In genomic region chr3:125052671-125053303, GRCh38 we compare ENCODE assay signal across 8 cellular contexts. TPM values are rescaled to one million over a fixed set of nuclear protein-coding genes. Genes with fewer than 3 reads are reported as not detected.
A peak's percentile ranks its signal among the peaks of the same experiment; 100 is the strongest.
DNase-seq lines count a peak whose midpoint lies in the region; ATAC-seq and TF ChIP-seq lines count a peak whose summit lies in the region.

No MANE protein-coding gene starts in this region.

- H3K27ac Mint-ChIP-seq in activated naive CD4-positive, alpha-beta T cell treated with anti-CD3 and anti-CD28 coated beads, Interleukin-2, amount 50 U/mL, for 24 hours = peak overlapping the region; percentile 69
- H3K27ac Mint-ChIP-seq in T-helper 2 cell treated with Interferon-gamma antibody and Interleukin-4, amounts not matched to agents 5 μg/mL and 100 μg/mL, for 36 hours = peak overlapping the region; percentile 92

- peak overlapping the region; percentile 32 for H3K27ac ChIP-seq in foreskin keratinocyte
- H3K27ac ChIP-seq in smooth muscle cell (ENCODE audit: low read depth) = peak overlapping the region; percentile 82

- ATAC-seq in foreskin keratinocyte = no peak
- ATAC-seq in GM19035 (IDR thresholded peaks at IDR 0.05; ENCODE audit: unreplicated experiment) = no peak

- TF ChIP-seq CTCF in foreskin keratinocyte (conservative IDR thresholded peaks at IDR 0.05) (no peak), smooth muscle cell (IDR thresholded peaks at IDR 0.05; ENCODE audit: borderline replicate concordance, insufficient read depth, poor library complexity, severe bottlenecking) (no peak)

- H2AFZ ChIP-seq in smooth muscle cell (ENCODE audit: low read depth) = no peak overlapping the region

- 18% methylated on average over 6 of the region's 6 CpGs for WGBS in smooth muscle cell (ENCODE audit: low lambda C conversion rate)

- peaks cover 72% of the 10 kb centered on the region for H4K20me1 ChIP-seq in smooth muscle cell (ENCODE audit: low read depth)

- H3K9me3 ChIP-seq in smooth muscle cell (replicated peaks; ENCODE audit: low read depth) = no peaks in the 10 kb centered on the region

- H3K4me3 ChIP-seq in smooth muscle cell = peak overlapping the region; percentile 10

- DNase-seq in activated naive CD4-positive, alpha-beta T cell (lab: John Stamatoyannopoulos, UW) = no peak
- DNase-seq in T-helper 2 cell treated with Interferon-gamma antibody and Interleukin-4, amounts not matched to agents 5 μg/mL and 100 μg/mL, for 36 hours (ENCODE audit: low spot score) = no peak
- DNase-seq in foreskin keratinocyte (peak in 1 of 2 donors; percentile 45), smooth muscle cell (lab: John Stamatoyannopoulos, UW; ENCODE audit: unreplicated experiment) (no peak), NCI-H1930 (lab: John Stamatoyannopoulos, UW) (no peak), NOMO-1 treated with dmso at 0.1 percent for 144 hours (lab: John Stamatoyannopoulos, UW; ENCODE audit: unreplicated experiment) (no peak)

- peak overlapping the region; percentile 92 for H3K4me2 ChIP-seq in smooth muscle cell

- no peaks in the 10 kb centered on the region for H3K27me3 ChIP-seq in foreskin keratinocyte
- H3K27me3 ChIP-seq in smooth muscle cell (ENCODE audit: low read depth) = no peaks in the 10 kb centered on the region

- H3K79me2 ChIP-seq in smooth muscle cell (ENCODE audit: low read depth) = peaks cover 62% of the 10 kb centered on the region

- H3K36me3 ChIP-seq in smooth muscle cell (ENCODE audit: low read depth) = no peaks in the 10 kb centered on the region

- no peaks in the 10 kb centered on the region for H3K27me3 Mint-ChIP-seq in activated naive CD4-positive, alpha-beta T cell treated with anti-CD3 and anti-CD28 coated beads, Interleukin-2, amount 50 U/mL, for 24 hours
- H3K27me3 Mint-ChIP-seq in T-helper 2 cell treated with Interferon-gamma antibody and Interleukin-4, amounts not matched to agents 5 μg/mL and 100 μg/mL, for 36 hours (ENCODE audit: low read depth) = peaks cover 10% of the 10 kb centered on the region

- peak overlapping the region; percentile 34 for H3K9ac ChIP-seq in smooth muscle cell (ENCODE audit: low read depth)

- peaks cover 38% of the 10 kb centered on the region for H3K4me1 ChIP-seq in foreskin keratinocyte
- H3K4me1 ChIP-seq in smooth muscle cell (ENCODE audit: low read depth) = peaks cover 52% of the 10 kb centered on the region

- peaks cover 57% of the 10 kb centered on the region for H3F3A ChIP-seq in smooth muscle cell (ENCODE audit: low read depth)

- peaks cover 78% of the 10 kb centered on the region for H3K4me1 Mint-ChIP-seq in activated naive CD4-positive, alpha-beta T cell treated with anti-CD3 and anti-CD28 coated beads, Interleukin-2, amount 50 U/mL, for 24 hours
- H3K4me1 Mint-ChIP-seq in T-helper 2 cell treated with Interferon-gamma antibody and Interleukin-4, amounts not matched to agents 5 μg/mL and 100 μg/mL, for 36 hours (ENCODE audit: low read depth) = peaks cover 50% of the 10 kb centered on the region

- peaks cover 8% of the 10 kb centered on the region for H3K36me3 Mint-ChIP-seq in activated naive CD4-positive, alpha-beta T cell treated with anti-CD3 and anti-CD28 coated beads, Interleukin-2, amount 50 U/mL, for 24 hours
- H3K36me3 Mint-ChIP-seq in T-helper 2 cell treated with Interferon-gamma antibody and Interleukin-4, amounts not matched to agents 5 μg/mL and 100 μg/mL, for 36 hours (ENCODE audit: low read depth) = peaks cover 35% of the 10 kb centered on the region

- H3K9me3 Mint-ChIP-seq in activated naive CD4-positive, alpha-beta T cell treated with anti-CD3 and anti-CD28 coated beads, Interleukin-2, amount 50 U/mL, for 24 hours = no peaks in the 10 kb centered on the region
- no peaks in the 10 kb centered on the region for H3K9me3 Mint-ChIP-seq in T-helper 2 cell treated with Interferon-gamma antibody and Interleukin-4, amounts not matched to agents 5 μg/mL and 100 μg/mL, for 36 hours

- H3K4me3 Mint-ChIP-seq in activated naive CD4-positive, alpha-beta T cell treated with anti-CD3 and anti-CD28 coated beads, Interleukin-2, amount 50 U/mL, for 24 hours = peak overlapping the region; percentile 94
- peak overlapping the region; percentile 97 for H3K4me3 Mint-ChIP-seq in T-helper 2 cell treated with Interferon-gamma antibody and Interleukin-4, amounts not matched to agents 5 μg/mL and 100 μg/mL, for 36 hours

RNA-seq across cellular contexts. Expression of gene HEG1, which starts 3.0 kb away (rescaled TPM):
- 15.7 and 19.6 TPM in 2 replicates for total RNA-seq in foreskin keratinocyte
- 2.2 and 3.3 TPM in 2 replicates for polyA plus RNA-seq in foreskin keratinocyte
- total RNA-seq in smooth muscle cell = 43.5 and 50.3 TPM in 2 replicates
- 28.0 and 32.8 TPM in 2 replicates for polyA plus RNA-seq in smooth muscle cell
